19 cellular contexts compared by ENCODE assay signal in genomic region chr6:154113392-154113791, GRCh38.
DNase-seq lines count a peak whose midpoint lies in the region; ATAC-seq and TF ChIP-seq lines count a peak whose summit lies in the region.
"Had no signal": no experiment of that assay in that cellular context is flagged by ENCODE, and none has a peak within 500 bp of the region (broad histone marks: within the 10 kb centered on the region; RNA-seq: fewer than 3 reads in every experiment).

No MANE protein-coding gene starts in this region.

- no peaks in the 10 kb centered on the region for H3K36me3 ChIP-seq in RWPE2 (ENCODE audit: low read depth)
- H3K36me3 ChIP-seq: BLaER1 had no signal

- DNase-seq in HPDE6-E6E7 (ENCODE audit: extremely low spot score) (peak; percentile 29), RWPE2 (ENCODE audit: low spot score) (no peak), epithelial cell of prostate (ENCODE audit: low read depth, low spot score) (peak; percentile 50), kidney tubule cell (ENCODE audit: low spot score) (peak; percentile 63), DMS114 treated with DMSO at 0.1 percent for 48 hours (lab: John Stamatoyannopoulos, UW; ENCODE audit: unreplicated experiment) (no peak), germinal center (ENCODE audit: low spot score) (no peak), T-helper 2 cell (no peak)
- DNase-seq: 8988T; CD4-positive, alpha-beta memory T cell; DMS53; DND-41; EL; GOT3; H7; HFFc6 had no signal

- no peak for TF ChIP-seq CTCF in RWPE2 (IDR thresholded peaks at IDR 0.05; ENCODE audit: poor library complexity, severe bottlenecking)

- peak overlapping the region; percentile 71 for H3K27ac ChIP-seq in RWPE2 (ENCODE audit: poor library complexity, severe bottlenecking)
- peak overlapping the region; percentile 83 for H3K27ac ChIP-seq in epithelial cell of prostate
- H3K27ac ChIP-seq: BLaER1 had no signal

- H3K27me3 ChIP-seq in RWPE2 (ENCODE audit: insufficient read depth, poor library complexity, severe bottlenecking) = no peaks in the 10 kb centered on the region
- H3K27me3 ChIP-seq: BLaER1 had no signal

- no peak overlapping the region for H3K4me3 ChIP-seq in RWPE2 (ENCODE audit: severe bottlenecking)
- H3K4me3 ChIP-seq: BLaER1, GM12878 had no signal

- peak; percentile 36; the same call in 1 of the 3 replicates for ATAC-seq in RWPE2 (ENCODE audit: low read depth)
- ATAC-seq: GM12878, HCT116, HepG2 had no signal

- H3K4me1 ChIP-seq in RWPE2 (ENCODE audit: insufficient read depth, poor library complexity, severe bottlenecking) = peaks cover 26% of the 10 kb centered on the region
- H3K4me1 ChIP-seq: BLaER1 had no signal

- H3K9me3 ChIP-seq in RWPE2 (ENCODE audit: severe bottlenecking) = no peaks in the 10 kb centered on the region
- H3K9me3 ChIP-seq: BLaER1 had no signal

Comparison
In these comparisons a context has a peak if more than half of its experiments do, and no peak if none do; other contexts are left out.
1. DNase-seq: peak in HPDE6-E6E7 (single experiment), epithelial cell of prostate (single experiment) and kidney tubule cell (single experiment); none in RWPE2 (single experiment), DMS114 treated with DMSO at 0.1 percent for 48 hours (single experiment), germinal center (single experiment) and T-helper 2 cell (0 of 5).